ENCODE assay signal across 14 cellular contexts in genomic region chr12:53474819-53475218, GRCh38. TPM values are rescaled to one million over a fixed set of nuclear protein-coding genes. Genes with fewer than 3 reads are reported as not detected.
DNase-seq lines count a peak whose midpoint lies in the region; ATAC-seq lines count a peak whose summit lies in the region.
"Had no signal": no experiment of that assay in that cellular context is flagged by ENCODE, and none has a peak within 500 bp of the region (broad histone marks: within the 10 kb centered on the region; RNA-seq: fewer than 3 reads in every experiment).

No MANE protein-coding gene starts in this region.

- no peak overlapping the region for H2BK12ac ChIP-seq in trophoblast cell (ENCODE audit: low read length)

- no peaks in the 10 kb centered on the region; the same call in 1 of the 2 replicates for H4K20me1 ChIP-seq in GM23248 (ENCODE audit: insufficient read depth)

- no peak overlapping the region for H3K4me3 ChIP-seq in ACC112 (ENCODE audit: low read depth, low read length)
- H3K4me3 ChIP-seq in GM23248: no peak overlapping the region
- H3K4me3 ChIP-seq in trophoblast cell (ENCODE audit: low read depth, low read length): no peak overlapping the region
- H3K4me3 ChIP-seq: coronary artery had no signal

- no peak overlapping the region for H2AFZ ChIP-seq in ACC112 (ENCODE audit: low read length, unreplicated experiment)
- no peak overlapping the region for H2AFZ ChIP-seq in GM23248
- H2AFZ ChIP-seq in trophoblast cell (ENCODE audit: insufficient read depth, low read length, poor library complexity): no peak overlapping the region

- POLR2A ChIA-PET in activated naive CD8-positive, alpha-beta T cell treated with anti-CD3 and anti-CD28 coated beads, Interleukin-2, amount 10 ng/mL, durations not matched to agents 7 days and 5 days (lab: Charles Lee): interaction anchor here (1.3 to 1.5 kb wide), 2 partner anchors 34 to 130 kb away, joined by 3 to 4 read pairs; no protein-coding TSS in a partner anchor
- POLR2A ChIA-PET in naive thymus-derived CD8-positive, alpha-beta T cell (lab: Charles Lee): interaction anchor here (0.6 to 3.9 kb wide), 7 partner anchors 10 to 73 kb away, joined by 3 to 14 read pairs (median 5); partner anchors contain the start of genes MAP3K12 and TARBP2

- peaks cover 34% of the 10 kb centered on the region for H3K36me3 Mint-ChIP-seq in activated naive CD8-positive, alpha-beta T cell treated with anti-CD3 and anti-CD28 coated beads, Interleukin-2, amount 10 ng/mL, durations not matched to agents 7 days and 5 days
- peaks cover 0 to 99% (median 19%) of the 10 kb centered on the region in 3 donors for H3K36me3 Mint-ChIP-seq in naive thymus-derived CD8-positive, alpha-beta T cell

- H3K4me1 ChIP-seq in ACC112 (ENCODE audit: control insufficient read depth, insufficient read depth, low read length, unreplicated experiment) (peaks cover 57% of the 10 kb centered on the region), GM23248 (ENCODE audit: insufficient read depth) (peaks cover 22% of the 10 kb centered on the region), trophoblast cell (ENCODE audit: control insufficient read depth in 1 of 2, insufficient read depth in 2 of 2, low read length in 2 of 2) (no peaks in the 10 kb centered on the region)

- H3K79me2 ChIP-seq in ACC112 (ENCODE audit: control insufficient read depth, insufficient read depth, low read length, unreplicated experiment) (peaks cover 68% of the 10 kb centered on the region), GM23248 (ENCODE audit: insufficient read depth) (peaks cover 84% of the 10 kb centered on the region), trophoblast cell (ENCODE audit: control insufficient read depth, insufficient read depth, low read length, poor library complexity) (no peaks in the 10 kb centered on the region)

- ATAC-seq in activated naive CD8-positive, alpha-beta T cell treated with anti-CD3 and anti-CD28 coated beads, Interleukin-2, amount 10 ng/mL, durations not matched to agents 7 days and 5 days (ENCODE audit: low read depth): peak; percentile 17
- peak; percentile 38 to 74 for ATAC-seq in naive thymus-derived CD8-positive, alpha-beta T cell
- ATAC-seq in HG03159 (IDR thresholded peaks at IDR 0.05; ENCODE audit: unreplicated experiment): no peak

- H3K27ac ChIP-seq in ACC112 (ENCODE audit: low read depth, low read length): 0 out of 2 replicates have a peak overlapping the region, but pooled peaks have one; percentile 3
- peak overlapping the region; percentile 36 for H3K27ac ChIP-seq in GM23248
- no peak overlapping the region for H3K27ac ChIP-seq in trophoblast cell (ENCODE audit: low read depth, low read length)
- H3K27ac ChIP-seq: C4-2B had no signal

- H3K9me2 ChIP-seq in GM23248 (ENCODE audit: insufficient read depth): no peaks in the 10 kb centered on the region

- H3K9me3 Mint-ChIP-seq in activated naive CD8-positive, alpha-beta T cell treated with anti-CD3 and anti-CD28 coated beads, Interleukin-2, amount 10 ng/mL, durations not matched to agents 7 days and 5 days: no peaks in the 10 kb centered on the region
- no peaks in the 10 kb centered on the region for H3K9me3 Mint-ChIP-seq in naive thymus-derived CD8-positive, alpha-beta T cell

- in situ Hi-C loops in GM23248 (cut with MboI): no loop called here

- H3K9ac ChIP-seq in GM23248 (0 out of 2 replicates have a peak overlapping the region, but pooled peaks have one; percentile 31), trophoblast cell (ENCODE audit: low read length) (no peak overlapping the region)

- H2BK5ac ChIP-seq in trophoblast cell (ENCODE audit: low read depth, low read length, poor library complexity): no peak overlapping the region

- H2AK5ac ChIP-seq in trophoblast cell (ENCODE audit: low read length): no peak overlapping the region

- peak overlapping the region; percentile 26 for H3K4me3 Mint-ChIP-seq in activated naive CD8-positive, alpha-beta T cell treated with anti-CD3 and anti-CD28 coated beads, Interleukin-2, amount 10 ng/mL, durations not matched to agents 7 days and 5 days
- H3K4me3 Mint-ChIP-seq in naive thymus-derived CD8-positive, alpha-beta T cell: peak overlapping the region in 9 of 10 donors; percentile 22 to 77 (median 53)

- H3K14ac ChIP-seq in trophoblast cell (ENCODE audit: low read length): no peak overlapping the region

- no peaks in the 10 kb centered on the region for H3K79me1 ChIP-seq in trophoblast cell (ENCODE audit: low read length)

- H3K27me3 ChIP-seq in ACC112 (ENCODE audit: insufficient read depth, low read length) (no peaks in the 10 kb centered on the region), GM23248 (replicated peaks; ENCODE audit: insufficient read depth) (no peaks in the 10 kb centered on the region), trophoblast cell (ENCODE audit: insufficient read depth, low read length) (no peaks in the 10 kb centered on the region)

- H2BK120ac ChIP-seq in trophoblast cell (ENCODE audit: insufficient read depth, low read length, poor library complexity): no peak overlapping the region

- peaks cover 95% of the 10 kb centered on the region for H3F3A ChIP-seq in GM23248 (ENCODE audit: insufficient read depth)

- H3K27ac Mint-ChIP-seq in activated naive CD8-positive, alpha-beta T cell treated with anti-CD3 and anti-CD28 coated beads, Interleukin-2, amount 10 ng/mL, durations not matched to agents 7 days and 5 days: peak overlapping the region; percentile 82
- peak overlapping the region; percentile 77 to 94 (median 88) for H3K27ac Mint-ChIP-seq in naive thymus-derived CD8-positive, alpha-beta T cell

- peaks cover 38% of the 10 kb centered on the region for H3K4me1 Mint-ChIP-seq in activated naive CD8-positive, alpha-beta T cell treated with anti-CD3 and anti-CD28 coated beads, Interleukin-2, amount 10 ng/mL, durations not matched to agents 7 days and 5 days
- peaks cover 31 to 61% (median 47%) of the 10 kb centered on the region in 4 donors for H3K4me1 Mint-ChIP-seq in naive thymus-derived CD8-positive, alpha-beta T cell

- H4K91ac ChIP-seq in trophoblast cell (ENCODE audit: low read depth, low read length): no peak overlapping the region

- no peak for DNase-seq in GM23248
- DNase-seq in activated naive CD8-positive, alpha-beta T cell treated with anti-CD3 and anti-CD28 coated beads, Interleukin-2, amount 10 ng/mL, durations not matched to agents 7 days and 5 days: no peak
- peak in 1 of 10 donors; percentile 18 for DNase-seq in naive thymus-derived CD8-positive, alpha-beta T cell
- DNase-seq in trophoblast cell: no peak
- DNase-seq in activated effector memory CD4-positive, alpha-beta T cell treated with Interleukin-2 at 50 U/mL for 16 hours: no peak
- DNase-seq in HUDEP-2 (lab: John Stamatoyannopoulos, UW; ENCODE audit: unreplicated experiment in 76 of 76): no peak
- DNase-seq: GF-D8, NCI-H1048, NCI-H510A had no signal

- 78 to 79% methylated on average over 7 to 13 of the region's 13 CpGs for WGBS in GM23248 (ENCODE audit: low coverage in 1 of 2, low lambda C conversion rate in 2 of 2, missing lambda C conversion rate in 2 of 2), 2 experiments
- WGBS in trophoblast cell (ENCODE audit: extremely low coverage, insufficient coverage, insufficient read length): 100% methylated on average over 2 of the region's 13 CpGs

- H3K4ac ChIP-seq in trophoblast cell (ENCODE audit: low read depth, low read length): no peak overlapping the region

- no peak overlapping the region for H3K18ac ChIP-seq in trophoblast cell (ENCODE audit: low read length)

- H3K23ac ChIP-seq in trophoblast cell (ENCODE audit: low read length): no peak overlapping the region

- no peaks in the 10 kb centered on the region for H3K27me3 Mint-ChIP-seq in activated naive CD8-positive, alpha-beta T cell treated with anti-CD3 and anti-CD28 coated beads, Interleukin-2, amount 10 ng/mL, durations not matched to agents 7 days and 5 days
- H3K27me3 Mint-ChIP-seq in naive thymus-derived CD8-positive, alpha-beta T cell: no peaks in the 10 kb centered on the region

- H3K9me3 ChIP-seq in GM23248 (ENCODE audit: low read depth) (no peaks in the 10 kb centered on the region), trophoblast cell (ENCODE audit: insufficient read depth, low read depth, low read length) (no peaks in the 10 kb centered on the region)

- no peak overlapping the region for H4K8ac ChIP-seq in trophoblast cell (ENCODE audit: low read depth, low read length)

- H3K4me2 ChIP-seq in GM23248 (ENCODE audit: unreplicated experiment): no peak overlapping the region
- H3K4me2 ChIP-seq in trophoblast cell (ENCODE audit: low read length): no peak overlapping the region

- H3K36me3 ChIP-seq in ACC112 (ENCODE audit: insufficient read depth, low read length) (peaks cover 66% of the 10 kb centered on the region), GM23248 (ENCODE audit: low read depth) (peaks cover 93% of the 10 kb centered on the region), trophoblast cell (ENCODE audit: control insufficient read depth in 1 of 2, insufficient read depth in 2 of 2, low read length in 2 of 2) (peaks cover 29 to 74% of the 10 kb centered on the region in 2 experiments)

- no peak overlapping the region for H4K12ac ChIP-seq in trophoblast cell (ENCODE audit: low read depth, low read length)

RNA-seq across cellular contexts. Expression of gene PCBP2, which starts 22.9 kb away (rescaled TPM):
- total RNA-seq in GM23248 (2014; rRNA removed; shearing (Covaris generic)): 143 TPM in 2 replicates
- 94.3 and 100 TPM in 2 replicates for polyA plus RNA-seq in GM23248 (2016; fragmentation: Nextera tagmentation; extraction: Ambion mirVana)
- 100 to 1,000 TPM; 824 to 837 TPM for total RNA-seq in activated naive CD8-positive, alpha-beta T cell treated with anti-CD3 and anti-CD28 coated beads, Interleukin-2, amount 10 ng/mL, durations not matched to agents 7 days and 5 days
- 100 to 1,000 TPM; 858 to 917 TPM for total RNA-seq in naive thymus-derived CD8-positive, alpha-beta T cell
- 100 to 1,000 TPM; 143 to 157 (median 152) TPM for polyA plus RNA-seq in naive thymus-derived CD8-positive, alpha-beta T cell
- 585 and 609 TPM in 2 replicates for polyA plus RNA-seq in trophoblast cell (2013)

RNA-seq across cellular contexts. Expression of gene MAP3K12, which starts 24.4 kb away (rescaled TPM):
- total RNA-seq in GM23248 (2014; rRNA removed; shearing (Covaris generic)): 36.5 and 37.4 TPM in 2 replicates
- polyA plus RNA-seq in GM23248 (2016; fragmentation: Nextera tagmentation; extraction: Ambion mirVana): 8.7 and 10.4 TPM in 2 replicates
- 10 to 100 TPM; 24.6 to 30.0 TPM for total RNA-seq in activated naive CD8-positive, alpha-beta T cell treated with anti-CD3 and anti-CD28 coated beads, Interleukin-2, amount 10 ng/mL, durations not matched to agents 7 days and 5 days
- 10 to 100 TPM; 17.2 to 23.8 TPM for total RNA-seq in naive thymus-derived CD8-positive, alpha-beta T cell
- polyA plus RNA-seq in naive thymus-derived CD8-positive, alpha-beta T cell: 1 to 10 TPM; 2.4 to 3.9 (median 3.4) TPM
- polyA plus RNA-seq in trophoblast cell (2013): 5.5 and 5.8 TPM in 2 replicates

RNA-seq across cellular contexts. Expression of gene TARBP2, which starts 26.3 kb away (rescaled TPM):
- total RNA-seq in GM23248 (2014; rRNA removed; shearing (Covaris generic)): 40.1 and 54.1 TPM in 2 replicates
- 32.1 and 36.0 TPM in 2 replicates for polyA plus RNA-seq in GM23248 (2016; fragmentation: Nextera tagmentation; extraction: Ambion mirVana)
- total RNA-seq in activated naive CD8-positive, alpha-beta T cell treated with anti-CD3 and anti-CD28 coated beads, Interleukin-2, amount 10 ng/mL, durations not matched to agents 7 days and 5 days: 10 to 100 TPM; 32.3 to 34.9 TPM
- 10 to 100 TPM; 45.2 to 46.1 TPM for total RNA-seq in naive thymus-derived CD8-positive, alpha-beta T cell
- 10 to 100 TPM; 27.0 to 32.1 (median 27.9) TPM for polyA plus RNA-seq in naive thymus-derived CD8-positive, alpha-beta T cell
- polyA plus RNA-seq in trophoblast cell (2013): 27.8 and 29.3 TPM in 2 replicates

RNA-seq across cellular contexts. Expression of gene NPFF, which starts 32.5 kb away (rescaled TPM):
- total RNA-seq in GM23248 (2014; rRNA removed; shearing (Covaris generic)): not detected in 2 replicates
- not detected in 2 replicates for polyA plus RNA-seq in GM23248 (2016; fragmentation: Nextera tagmentation; extraction: Ambion mirVana)
- not detected for total RNA-seq in activated naive CD8-positive, alpha-beta T cell treated with anti-CD3 and anti-CD28 coated beads, Interleukin-2, amount 10 ng/mL, durations not matched to agents 7 days and 5 days
- not detected for total RNA-seq in naive thymus-derived CD8-positive, alpha-beta T cell
- polyA plus RNA-seq in naive thymus-derived CD8-positive, alpha-beta T cell: not detected
- 0.18 and 0.23 TPM in 2 replicates for polyA plus RNA-seq in trophoblast cell (2013)
- total RNA-seq: RPMI7951 had no signal

RNA-seq across cellular contexts. Expression of gene PRR13, which starts 33.3 kb away (rescaled TPM):
- 35.3 and 42.4 TPM in 2 replicates for total RNA-seq in GM23248 (2014; rRNA removed; shearing (Covaris generic))
- polyA plus RNA-seq in GM23248 (2016; fragmentation: Nextera tagmentation; extraction: Ambion mirVana): 217 and 221 TPM in 2 replicates
- 100 to 1,000 TPM; 218 to 231 TPM for total RNA-seq in activated naive CD8-positive, alpha-beta T cell treated with anti-CD3 and anti-CD28 coated beads, Interleukin-2, amount 10 ng/mL, durations not matched to agents 7 days and 5 days
- total RNA-seq in naive thymus-derived CD8-positive, alpha-beta T cell: 100 to 1,000 TPM; 215 to 217 TPM
- 100 to 1,000 TPM; 513 to 535 (median 534) TPM for polyA plus RNA-seq in naive thymus-derived CD8-positive, alpha-beta T cell
- 229 and 234 TPM in 2 replicates for polyA plus RNA-seq in trophoblast cell (2013)
